Comparison of ENCODE assay signal across 8 cellular contexts in genomic region chr5:172707285-172708182, GRCh38.
DNase-seq lines count a peak whose midpoint lies in the region; FAIRE-seq and TF ChIP-seq lines count a peak whose summit lies in the region.

No MANE protein-coding gene starts in this region.

- TF ChIP-seq RAD21 in H1 (IDR thresholded peaks at IDR 0.05 in 1 of 2, conservative IDR thresholded peaks at IDR 0.05 in 1 of 2; ENCODE audit: low read depth in 2 of 2, low read length in 2 of 2): peak; percentile 82 to 88

- POLR2A ChIA-PET in H1 (lab: Charles Lee; ENCODE audit: partially characterized antibody): interaction anchor here (0.6 to 1.0 kb wide), 4 partner anchors 10 to 274 kb away, joined by 3 to 6 read pairs (median 3); no protein-coding TSS in a partner anchor
- POLR2A ChIA-PET in activated CD4-positive, alpha-beta T cell treated with anti-CD3 and anti-CD28 coated beads, Interleukin-2, amount 10 ng/mL, durations not matched to agents 7 days and 5 days (lab: Charles Lee): no interaction called here

- H3K36me3 ChIP-seq in NT2/D1 (ENCODE audit: insufficient read depth, insufficient read length, low read length) (no peaks in the 10 kb centered on the region), H1 (ENCODE audit: control insufficient read depth in 2 of 4, insufficient read depth in 4 of 4, low read length in 3 of 4) (no peaks in the 10 kb centered on the region), stomach (no peaks in the 10 kb centered on the region), esophagus squamous epithelium (no peaks in the 10 kb centered on the region)

- H3K4me1 ChIP-seq in NT2/D1 (ENCODE audit: insufficient read depth, insufficient read length) (peaks cover 4% of the 10 kb centered on the region), H1 (replicated peaks in 1 of 4; ENCODE audit: control insufficient read depth in 3 of 4, insufficient read depth in 4 of 4, low read length in 3 of 4) (peaks cover 0 to 3% (median 0%) of the 10 kb centered on the region in 4 experiments; a peak in 1 of 7 replicates), stomach (no peaks in the 10 kb centered on the region), esophagus squamous epithelium (peaks cover 0 to 10% (median 0%) of the 10 kb centered on the region in 3 donors)

- H2BK15ac ChIP-seq in H1 (ENCODE audit: low read length): peak overlapping the region; percentile 98

- H3K9me3 Mint-ChIP-seq in activated CD4-positive, alpha-beta T cell treated with anti-CD3 and anti-CD28 coated beads, Interleukin-2, amount 10 ng/mL, durations not matched to agents 7 days and 5 days: no peaks in the 10 kb centered on the region

- no peaks in the 10 kb centered on the region for H3K79me1 ChIP-seq in H1 (ENCODE audit: low read depth, low read length)

- TF ChIP-seq EP300 in H1 (IDR thresholded peaks at IDR 0.05; ENCODE audit: borderline replicate concordance in 1 of 2, low read depth in 2 of 2, low read length in 2 of 2): no peak
- no peak for TF ChIP-seq EP300 in stomach (IDR thresholded peaks at IDR 0.05)

- H2BK12ac ChIP-seq in H1 (ENCODE audit: low read depth, low read length): peak overlapping the region; percentile 86; the same call in 1 of the 2 replicates

- no peak overlapping the region for H3K14ac ChIP-seq in H1 (ENCODE audit: insufficient read length)

- peak overlapping the region; percentile 83 for H2BK120ac ChIP-seq in H1 (replicated peaks; ENCODE audit: low read depth, low read length)

- no peak overlapping the region for H3K27ac ChIP-seq in H1 (ENCODE audit: low read depth, low read length)
- H3K27ac ChIP-seq in stomach: no peak overlapping the region
- H3K27ac ChIP-seq in esophagus squamous epithelium: no peak overlapping the region

- peaks cover 23% of the 10 kb centered on the region for H3K27me3 Mint-ChIP-seq in activated CD4-positive, alpha-beta T cell treated with anti-CD3 and anti-CD28 coated beads, Interleukin-2, amount 10 ng/mL, durations not matched to agents 7 days and 5 days

- intact Hi-C loops in stomach (cut with DNase I; ENCODE audit: low total_unique reads) (no loop called here), esophagus squamous epithelium (cut with DNase I) (no loop called here)

- 68% methylated on average over 15 of the region's 18 CpGs; no CpG with 5 or more reads in 1 of the 2 experiments for WGBS in H1 (ENCODE audit: extremely low coverage in 1 of 2, insufficient coverage in 1 of 2, insufficient read length in 1 of 2, insufficient replicate concordance in 2 of 2, low coverage in 1 of 2, low lambda C conversion rate in 2 of 2, missing lambda C conversion rate in 1 of 2), 2 experiments
- WGBS in stomach, 5 donors: 40 to 58% (median 46%) methylated on average over 18 of the region's 18 CpGs
- 44 to 56% methylated on average over 13 to 14 of the region's 18 CpGs for WGBS in esophagus squamous epithelium, 2 donors

- peak overlapping the region; percentile 86; the same call in 1 of the 2 replicates for H2AFZ ChIP-seq in H1 (ENCODE audit: low read length)

- H3K56ac ChIP-seq in H1 (replicated peaks; ENCODE audit: insufficient read length, low read depth, low read length): no peak overlapping the region

- peaks cover 5% of the 10 kb centered on the region; the same call in 1 of the 2 replicates for H3K23me2 ChIP-seq in H1 (ENCODE audit: low read depth, low read length)

- H2BK5ac ChIP-seq in H1 (ENCODE audit: low read depth, low read length): peak overlapping the region; percentile 71; the same call in 1 of the 2 replicates

- no peaks in the 10 kb centered on the region for H3K9me3 ChIP-seq in NT2/D1 (ENCODE audit: insufficient read depth, low read length)
- no peaks in the 10 kb centered on the region for H3K9me3 ChIP-seq in H1 (ENCODE audit: insufficient read depth in 2 of 2, low read depth in 1 of 2, low read length in 1 of 2)
- no peaks in the 10 kb centered on the region for H3K9me3 ChIP-seq in stomach
- H3K9me3 ChIP-seq in esophagus squamous epithelium: no peaks in the 10 kb centered on the region

- no peak overlapping the region for H3K4me3 Mint-ChIP-seq in activated CD4-positive, alpha-beta T cell treated with anti-CD3 and anti-CD28 coated beads, Interleukin-2, amount 10 ng/mL, durations not matched to agents 7 days and 5 days

- peak overlapping the region; percentile 83 for H4K91ac ChIP-seq in H1 (replicated peaks; ENCODE audit: insufficient read length, low read length)

- DNase-seq in Ammon's horn (ENCODE audit: low spot score) (peak; percentile 64), GM20000 (ENCODE audit: low spot score) (no peak), NT2/D1 (ENCODE audit: low read depth, low spot score) (no peak), H1 (ENCODE audit: low read depth in 1 of 2, low spot score in 2 of 2) (peak in 1 of 2 experiments; percentile 71), non-pigmented ciliary epithelial cell (ENCODE audit: low read depth) (peak; percentile 38), stomach (no peak), esophagus squamous epithelium (lab: John Stamatoyannopoulos, UW) (no peak)
- no peak for DNase-seq in activated CD4-positive, alpha-beta T cell treated with anti-CD3 and anti-CD28 coated beads, Interleukin-2, amount 10 ng/mL, durations not matched to agents 7 days and 5 days

- peak overlapping the region; percentile 4; the same call in 1 of the 2 replicates for H3K18ac ChIP-seq in H1 (ENCODE audit: extremely low read depth, low read length)

- 0 out of 2 replicates have a peak overlapping the region, but pooled peaks have one; percentile 59 for H2AK5ac ChIP-seq in H1 (ENCODE audit: low read depth, low read length)

- TF ChIP-seq POLR2A in H1 (IDR thresholded peaks at IDR 0.05; ENCODE audit: control extremely low read depth in 1 of 2, low read depth in 2 of 2, low read length in 2 of 2): no peak
- TF ChIP-seq POLR2A in stomach (IDR thresholded peaks at IDR 0.05): no peak
- TF ChIP-seq POLR2A in esophagus squamous epithelium (IDR thresholded peaks at IDR 0.05): no peak

- CTCF ChIA-PET in H1 (lab: Charles Lee; ENCODE audit: partially characterized antibody): interaction anchor here (0.5 to 11.7 kb wide), 60 partner anchors 7 to 1047 kb away, joined by 3 to 206 read pairs (median 3); partner anchors contain the start of genes DUSP1 and RPL26L1
- CTCF ChIA-PET in activated CD4-positive, alpha-beta T cell treated with anti-CD3 and anti-CD28 coated beads, Interleukin-2, amount 10 ng/mL, durations not matched to agents 7 days and 5 days (lab: Charles Lee): interaction anchor here (0.8 to 1.6 kb wide), 7 partner anchors 9 to 252 kb away, joined by 3 to 7 read pairs (median 4); partner anchors contain the start of genes DUSP1 and RPL26L1

- H4K20me1 ChIP-seq in H1 (replicated peaks in 1 of 2; ENCODE audit: control insufficient read depth in 1 of 2, insufficient read depth in 2 of 2, low read length in 2 of 2): peaks cover 0 to 2% of the 10 kb centered on the region in 2 experiments

- no peaks in the 10 kb centered on the region for H3K4me1 Mint-ChIP-seq in activated CD4-positive, alpha-beta T cell treated with anti-CD3 and anti-CD28 coated beads, Interleukin-2, amount 10 ng/mL, durations not matched to agents 7 days and 5 days

- no peak overlapping the region for H3K4me3 ChIP-seq in NT2/D1 (ENCODE audit: insufficient read length, low read depth)
- H3K4me3 ChIP-seq in H1 (ENCODE audit: extremely low read depth in 1 of 4, insufficient read depth in 2 of 4, low read depth in 3 of 4, low read length in 4 of 4): no peak overlapping the region
- H3K4me3 ChIP-seq in stomach: no peak overlapping the region
- no peak overlapping the region for H3K4me3 ChIP-seq in esophagus squamous epithelium

- TF ChIP-seq CTCF in GM20000 (IDR thresholded peaks at IDR 0.05; ENCODE audit: extremely low read depth, missing control alignments) (peak; percentile 23), H1 (IDR thresholded peaks at IDR 0.05; ENCODE audit: control extremely low read depth in 1 of 3, insufficient read depth in 1 of 3, low read depth in 1 of 3, low read length in 3 of 3) (peak in 2 of 3 experiments; percentile 58 to 63; a peak in 3 of 4 replicates), stomach (IDR thresholded peaks at IDR 0.05) (peak in 1 of 7 experiments; percentile 11), esophagus squamous epithelium (IDR thresholded peaks at IDR 0.05) (peak in 3 of 6 experiments; percentile 27 to 52 (median 41))

- H3K27ac Mint-ChIP-seq in activated CD4-positive, alpha-beta T cell treated with anti-CD3 and anti-CD28 coated beads, Interleukin-2, amount 10 ng/mL, durations not matched to agents 7 days and 5 days: no peak overlapping the region

- H3K36me3 Mint-ChIP-seq in activated CD4-positive, alpha-beta T cell treated with anti-CD3 and anti-CD28 coated beads, Interleukin-2, amount 10 ng/mL, durations not matched to agents 7 days and 5 days (ENCODE audit: low read depth): no peaks in the 10 kb centered on the region

- H3K27me3 ChIP-seq in NT2/D1 (ENCODE audit: insufficient read depth, insufficient read length): no peaks in the 10 kb centered on the region
- H3K27me3 ChIP-seq in H1 (replicated peaks in 1 of 4; ENCODE audit: control insufficient read depth in 3 of 4, extremely low read depth in 1 of 4, insufficient read depth in 3 of 4, low read length in 3 of 4): peaks cover 0 to 3% (median 0%) of the 10 kb centered on the region in 4 experiments; a peak in 3 of 7 replicates
- peaks cover 0 to 38% (median 20%) of the 10 kb centered on the region in 3 donors for H3K27me3 ChIP-seq in stomach
- H3K27me3 ChIP-seq in esophagus squamous epithelium: peaks cover 0 to 34% (median 0%) of the 10 kb centered on the region in 4 donors

- peak overlapping the region; percentile 5 to 36; a peak in 2 of 4 replicates for H3K4me2 ChIP-seq in H1 (ENCODE audit: insufficient read depth in 1 of 2, low read depth in 2 of 2, low read length in 2 of 2)

- no peaks in the 10 kb centered on the region for H3K79me2 ChIP-seq in H1 (ENCODE audit: control insufficient read depth in 1 of 2, insufficient read depth in 2 of 2, low read length in 2 of 2)

- H4K5ac ChIP-seq in H1 (ENCODE audit: insufficient read length, low read depth, low read length): no peak overlapping the region

- no peak overlapping the region for H4K8ac ChIP-seq in H1 (ENCODE audit: extremely low read depth, insufficient read depth, low read length)

- FAIRE-seq in H1 (lab: Jason Lieb, UNC): no peak

- H3K9ac ChIP-seq in NT2/D1 (ENCODE audit: insufficient read length, low read depth) (peak overlapping the region; percentile 56), H1 (replicated peaks in 1 of 4; ENCODE audit: extremely low read depth in 1 of 4, low read depth in 3 of 4, low read length in 3 of 4) (no peak overlapping the region)

- no peak overlapping the region for H3K23ac ChIP-seq in H1 (ENCODE audit: insufficient read length)

- no peak overlapping the region for H2BK20ac ChIP-seq in H1 (ENCODE audit: low read length)

- peak overlapping the region; percentile 25 for H3K4ac ChIP-seq in H1 (replicated peaks; ENCODE audit: insufficient read length, low read depth, low read length)

TF ChIP-seq in H1, 55 proteins besides CTCF, POLR2A, EP300 and RAD21:
- no peak for TF ChIP-seq CREB1 (IDR thresholded peaks at IDR 0.05)
- TF ChIP-seq, protein P1, sequence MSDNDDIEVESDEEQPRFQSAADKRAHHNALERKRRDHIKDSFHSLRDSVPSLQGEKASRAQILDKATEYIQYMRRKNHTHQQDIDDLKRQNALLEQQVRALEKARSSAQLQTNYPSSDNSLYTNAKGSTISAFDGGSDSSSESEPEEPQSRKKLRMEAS (IDR thresholded peaks at IDR 0.05): peak; percentile 38; the same call in 1 of the 2 replicates

Comparison
In these comparisons a context has a peak if more than half of its experiments do, and no peak if none do; other contexts are left out.
1. DNase-seq: peak in Ammon's horn (single experiment) and non-pigmented ciliary epithelial cell (single experiment); none in GM20000 (single experiment), NT2/D1 (single experiment), stomach (single experiment), activated CD4-positive, alpha-beta T cell treated with anti-CD3 and anti-CD28 coated beads, Interleukin-2, amount 10 ng/mL, durations not matched to agents 7 days and 5 days (single experiment) and esophagus squamous epithelium (single experiment).